29 cellular contexts compared by ENCODE assay signal in the genomic region with DNA sequence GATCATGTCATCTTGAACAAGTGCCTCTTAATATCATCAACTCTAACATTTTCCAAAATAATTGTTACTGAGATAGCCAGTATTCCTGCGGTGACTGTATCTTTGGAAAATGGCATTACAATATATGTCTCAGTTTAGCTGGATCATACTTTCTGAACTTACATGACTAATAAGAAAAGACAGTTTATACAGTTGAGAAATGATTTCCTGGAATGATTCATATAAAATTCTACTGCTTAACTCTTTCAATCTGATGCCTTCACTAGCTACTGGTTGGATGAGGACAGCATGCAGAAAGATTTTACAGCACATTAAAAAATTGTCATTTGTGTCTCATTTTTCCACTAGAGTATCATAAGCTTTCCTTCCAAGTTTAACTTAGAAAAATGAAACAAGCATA.
"Had no signal": no experiment of that assay in that cellular context is flagged by ENCODE, and none has a peak within 500 bp of the region (broad histone marks: within the 10 kb centered on the region; RNA-seq: fewer than 3 reads in every experiment).

No MANE protein-coding gene starts in this region.

- H3K27ac Mint-ChIP-seq: immature natural killer cell; mesothelial cell of epicardium; naive B cell; natural killer cell; nephron progenitor cell; progenitor cell of endocrine pancreas; stimulated activated naive B cell treated with anti-CD40 and anti-IgM and Interleukin-4, amounts not matched to agents 10 μg/mL and 1 μg/mL and 100 μg/mL, for 72 hours had no signal

- H3K4me1 ChIP-seq: left lung, lower lobe of right lung, right atrium auricular region, stomach, testis, thyroid gland, uterus had no signal

- H3K4me1 Mint-ChIP-seq: immature natural killer cell; mesothelial cell of epicardium; naive B cell; natural killer cell; stimulated activated naive B cell treated with anti-CD40 and anti-IgM and Interleukin-4, amounts not matched to agents 10 μg/mL and 1 μg/mL and 100 μg/mL, for 72 hours had no signal

- H3K9me3 ChIP-seq: left lung, lower lobe of right lung, ovary, right atrium auricular region, stomach, testis, thyroid gland, uterus had no signal

- H3K4me3 Mint-ChIP-seq: immature natural killer cell; mesothelial cell of epicardium; naive B cell; natural killer cell; nephron progenitor cell; stimulated activated naive B cell treated with anti-CD40 and anti-IgM and Interleukin-4, amounts not matched to agents 10 μg/mL and 1 μg/mL and 100 μg/mL, for 72 hours had no signal

- H3K4me3 ChIP-seq: left lung, lower lobe of right lung, ovary, right atrium auricular region, skin epidermis, stomach, testis, thyroid gland, uterus had no signal

- H3K36me3 Mint-ChIP-seq: immature natural killer cell; mesothelial cell of epicardium; naive B cell; natural killer cell; stimulated activated naive B cell treated with anti-CD40 and anti-IgM and Interleukin-4, amounts not matched to agents 10 μg/mL and 1 μg/mL and 100 μg/mL, for 72 hours had no signal

- FAIRE-seq: islet of Langerhans, kidney had no signal

- H3K27me3 ChIP-seq: left lung, ovary, right atrium auricular region, stomach, testis, thyroid gland, uterus had no signal

- H3K27me3 Mint-ChIP-seq: naive B cell; progenitor cell of endocrine pancreas; stimulated activated naive B cell treated with anti-CD40 and anti-IgM and Interleukin-4, amounts not matched to agents 10 μg/mL and 1 μg/mL and 100 μg/mL, for 72 hours had no signal

- H3K27ac ChIP-seq: left lung, lower lobe of right lung, ovary, right atrium auricular region, skin epidermis, stomach, testis, thyroid gland, uterus had no signal

- H3K9me3 Mint-ChIP-seq: mesothelial cell of epicardium, nephron progenitor cell had no signal

- H3K36me3 ChIP-seq: left lung, lower lobe of right lung, ovary, right atrium auricular region, stomach, thyroid gland, uterus had no signal

- DNase-seq: hippocampal formation; immature natural killer cell; kidney; left colon; left lung; lower lobe of right lung; mammary epithelial cell; mesendoderm; naive B cell; natural killer cell; nephron progenitor cell; ovary; stimulated activated CD4-positive, alpha-beta T cell treated with anti-CD3 and anti-CD28 coated beads, Interleukin-12 subunit alpha, Interleukin-12 subunit beta, amount 100 ng/mL, for 4 hours; stimulated activated CD4-positive, alpha-beta T cell treated with anti-CD3 and anti-CD28 coated beads, Interleukin-15, amount 100 ng/mL, for 24 hours; stimulated activated CD4-positive, alpha-beta T cell treated with anti-CD3 and anti-CD28 coated beads, Interleukin-2, amount 100 ng/mL, for 24 hours; stimulated activated CD4-positive, alpha-beta T cell treated with anti-CD3 and anti-CD28 coated beads, Interleukin-4, amount 100 ng/mL, for 1 hour; stimulated activated naive B cell treated with anti-CD40 and anti-IgM and Interleukin-4, amounts not matched to agents 10 μg/mL and 1 μg/mL and 100 μg/mL, for 72 hours; stimulated activated naive CD8-positive, alpha-beta T cell treated with anti-CD3 and anti-CD28 coated beads, Interleukin-15, Interleukin-2, amounts not matched to agents 100 U/mL and 50 U/mL, for 24 hours; stomach; testis; thyroid gland; trophoblast cell; uterus had no signal

- ATAC-seq: left colon; left lung; lower lobe of right lung; natural killer cell; sciatic nerve; stimulated activated naive B cell treated with anti-CD40 and anti-IgM and Interleukin-4, amounts not matched to agents 10 μg/mL and 1 μg/mL and 100 μg/mL, for 72 hours; stimulated activated naive CD8-positive, alpha-beta T cell treated with anti-CD3 and anti-CD28 coated beads, Interleukin-15, Interleukin-2, amounts not matched to agents 100 U/mL and 50 U/mL, for 24 hours had no signal
